In the genomic region with DNA sequence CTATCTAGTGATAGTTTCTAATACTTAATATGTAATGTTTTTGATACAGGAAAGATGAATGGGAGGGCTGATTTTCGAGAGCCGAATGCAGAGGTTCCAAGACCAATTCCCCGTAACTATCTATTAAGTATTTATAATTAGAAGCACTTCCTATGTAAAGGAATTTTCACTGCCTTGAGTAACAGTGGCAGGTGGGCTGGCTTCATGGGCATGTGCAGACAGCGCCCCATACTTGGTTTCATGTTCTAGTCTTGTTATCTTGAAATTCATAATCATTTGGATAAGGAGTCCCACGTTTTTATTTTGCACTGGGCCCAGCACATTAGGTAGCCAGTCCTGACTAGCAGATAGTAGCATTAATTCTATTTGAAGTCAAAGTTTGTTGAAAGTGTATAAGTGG, we compare ENCODE assay signal across 11 cellular contexts. TPM values are rescaled to one million over a fixed set of nuclear protein-coding genes. Genes with fewer than 3 reads are reported as not detected.
A peak's percentile ranks its signal among the peaks of the same experiment; 100 is the strongest.
DNase-seq lines count a peak whose midpoint lies in the region; ATAC-seq, FAIRE-seq and TF ChIP-seq lines count a peak whose summit lies in the region.
"Had no signal": no experiment of that assay in that cellular context is flagged by ENCODE, and none has a peak within 500 bp of the region (broad histone marks: within the 10 kb centered on the region; RNA-seq: fewer than 3 reads in every experiment).

No MANE protein-coding gene starts in this region.

- no peak overlapping the region for H2AFZ ChIP-seq in KMS-11 (ENCODE audit: low read depth)
- no peak overlapping the region for H2AFZ ChIP-seq in mammary epithelial cell (ENCODE audit: low read depth, low read length)

- H3K9ac ChIP-seq in KMS-11 (no peak overlapping the region), mammary epithelial cell (ENCODE audit: insufficient read depth, low read length) (peak overlapping the region; percentile 99)

- peaks cover 29 to 46% (median 38%) of the 10 kb centered on the region in 3 donors for H3K4me1 Mint-ChIP-seq in CD8-positive, alpha-beta memory T cell
- peaks cover 19 to 31% (median 29%) of the 10 kb centered on the region in 3 donors for H3K4me1 Mint-ChIP-seq in naive B cell

- in situ Hi-C loops in mammary epithelial cell (cut with MboI; ENCODE audit: low sequenced_read_pairs in 2 of 2), result loop anchor here in 1 of 2 donors (25.0 kb wide), 1 partner anchor 245 kb away; no protein-coding TSS in a partner anchor

- DNase-seq in CD8-positive, alpha-beta memory T cell, result no peak
- peak; percentile 3 for DNase-seq in mammary epithelial cell
- no peak for DNase-seq in naive B cell
- no peak for DNase-seq in GM12892 (ENCODE audit: insufficient read length)
- no peak for DNase-seq in adrenal gland
- no peak for DNase-seq in ecto neural progenitor cell (ENCODE audit: low spot score)
- DNase-seq: GOT3, Kasumi-1 had no signal

- peaks cover 0 to 4% (median 0%) of the 10 kb centered on the region in 5 donors for H3K9me3 Mint-ChIP-seq in CD8-positive, alpha-beta memory T cell
- H3K9me3 Mint-ChIP-seq in naive B cell, result peaks cover 0 to 6% (median 0%) of the 10 kb centered on the region in 7 donors

- H3K9me3 ChIP-seq in CD8-positive, alpha-beta memory T cell (ENCODE audit: low read length), result no peaks in the 10 kb centered on the region
- H3K9me3 ChIP-seq in mammary epithelial cell (replicated peaks; ENCODE audit: insufficient read depth, low read length) (no peaks in the 10 kb centered on the region), adrenal gland (replicated peaks in 1 of 3) (no peaks in the 10 kb centered on the region)

- H3K4me3 Mint-ChIP-seq in CD8-positive, alpha-beta memory T cell, result peak overlapping the region in 5 of 7 donors; percentile 18 to 100 (median 99)
- peak overlapping the region; percentile 33 to 100 (median 98) for H3K4me3 Mint-ChIP-seq in naive B cell

- H3K27ac Mint-ChIP-seq in CD8-positive, alpha-beta memory T cell, result peak overlapping the region in 6 of 8 donors; percentile 36 to 100 (median 49)
- H3K27ac Mint-ChIP-seq in naive B cell, result peak overlapping the region in 2 of 6 donors; percentile 100

- TF ChIP-seq POLR2A in GM12892 (IDR thresholded peaks at IDR 0.05; ENCODE audit: low read depth, low read length), result no peak
- no peak for TF ChIP-seq POLR2A in adrenal gland (IDR thresholded peaks at IDR 0.05)

- H3K4me1 ChIP-seq in CD8-positive, alpha-beta memory T cell (ENCODE audit: insufficient read depth, low read length), result peaks cover 19% of the 10 kb centered on the region
- H3K4me1 ChIP-seq in KMS-11 (ENCODE audit: low read depth, poor library complexity, severe bottlenecking), result peaks cover 23% of the 10 kb centered on the region
- H3K4me1 ChIP-seq in mammary epithelial cell (ENCODE audit: insufficient read depth, low read length), result peaks cover 9% of the 10 kb centered on the region
- peaks cover 7 to 16% of the 10 kb centered on the region in 2 donors for H3K4me1 ChIP-seq in adrenal gland (replicated peaks in 1 of 2)

- peaks cover 3 to 6% of the 10 kb centered on the region in 2 donors for H3K27me3 Mint-ChIP-seq in CD8-positive, alpha-beta memory T cell
- H3K27me3 Mint-ChIP-seq in naive B cell, result no peaks in the 10 kb centered on the region

- TF ChIP-seq CTCF in KMS-11 (conservative IDR thresholded peaks at IDR 0.05; ENCODE audit: low read depth, low read length) (no peak), mammary epithelial cell (conservative IDR thresholded peaks at IDR 0.05 in 1 of 2, IDR thresholded peaks at IDR 0.05 in 1 of 2; ENCODE audit: extremely low read depth in 1 of 2, insufficient read depth in 1 of 2, low read depth in 1 of 2, low read length in 2 of 2) (no peak), adrenal gland (IDR thresholded peaks at IDR 0.05) (no peak)

- H3K27ac ChIP-seq in CD8-positive, alpha-beta memory T cell (ENCODE audit: low read depth, low read length), result no peak overlapping the region
- H3K27ac ChIP-seq in KMS-11, result no peak overlapping the region
- peak overlapping the region; percentile 94 for H3K27ac ChIP-seq in mammary epithelial cell (ENCODE audit: insufficient read depth, low read depth, low read length)
- no peak overlapping the region for H3K27ac ChIP-seq in adrenal gland

- CTCF ChIA-PET in CD8-positive, alpha-beta memory T cell (lab: Charles Lee), result no interaction called here
- CTCF ChIA-PET in mammary epithelial cell (lab: Charles Lee; ENCODE audit: low non-redundant PET), result no interaction called here

- H3K27me3 ChIP-seq in CD8-positive, alpha-beta memory T cell (ENCODE audit: insufficient read depth, low read length, poor library complexity, severe bottlenecking), result no peaks in the 10 kb centered on the region
- H3K27me3 ChIP-seq in KMS-11 (ENCODE audit: insufficient read depth, low read depth) (no peaks in the 10 kb centered on the region), mammary epithelial cell (ENCODE audit: insufficient read depth, low read length) (no peaks in the 10 kb centered on the region), adrenal gland (no peaks in the 10 kb centered on the region)

- POLR2A ChIA-PET in CD8-positive, alpha-beta memory T cell (lab: Charles Lee), result no interaction called here

- no peak overlapping the region for H3K4me3 ChIP-seq in CD8-positive, alpha-beta memory T cell (ENCODE audit: low read length)
- H3K4me3 ChIP-seq in KMS-11 (IDR thresholded peaks at IDR 0.05; ENCODE audit: insufficient read depth, low read depth, low read length) (no peak overlapping the region), mammary epithelial cell (replicated peaks in 1 of 3; ENCODE audit: insufficient read depth in 1 of 3, low read depth in 2 of 3, low read length in 3 of 3) (peak overlapping the region; percentile 50 to 98 (median 98)), adrenal gland (peak overlapping the region in 1 of 4 donors; percentile 80)
- H3K4me3 ChIP-seq: lung had no signal

- peaks cover 11 to 48% (median 11%) of the 10 kb centered on the region in 3 donors for H3K36me3 Mint-ChIP-seq in CD8-positive, alpha-beta memory T cell
- H3K36me3 Mint-ChIP-seq in naive B cell, result peaks cover 10 to 14% of the 10 kb centered on the region in 2 donors

- H4K20me1 ChIP-seq in KMS-11 (ENCODE audit: insufficient read depth), result no peaks in the 10 kb centered on the region
- no peaks in the 10 kb centered on the region for H4K20me1 ChIP-seq in mammary epithelial cell (ENCODE audit: insufficient read depth, low read length)

- intact Hi-C loops in mammary epithelial cell (cut with micrococcal nuclease), result loop anchor here (5.0 kb wide), 2 partner anchors 75 to 135 kb away; partner anchors contain the start of gene OCIAD2
- intact Hi-C loops in adrenal gland (cut with DNase I), result loop anchor here in 1 of 2 donors (10.0 kb wide), 3 partner anchors 48 to 248 kb away; partner anchors contain the start of genes FRYL and OCIAD2

- dilution Hi-C loops in mammary epithelial cell (cut with HindIII; ENCODE audit: low sequenced_read_pairs), result no loop called here

- WGBS in mammary epithelial cell (ENCODE audit: low coverage, missing lambda C conversion rate), result 62% methylated on average over 5 of the region's 5 CpGs
- WGBS in adrenal gland, 4 donors, result 86 to 88% (median 87%) methylated on average over 5 of the region's 5 CpGs

- no peak for ATAC-seq in naive B cell (ENCODE audit: low read depth in 2 of 2)
- no peak for ATAC-seq in esophagus mucosa

- no peak for FAIRE-seq in GM12892 (lab: Jason Lieb, UNC)

- H3K36me3 ChIP-seq in CD8-positive, alpha-beta memory T cell (ENCODE audit: insufficient read depth, low read length), result peaks cover 20% of the 10 kb centered on the region
- H3K36me3 ChIP-seq in KMS-11 (ENCODE audit: insufficient read depth), result no peaks in the 10 kb centered on the region
- H3K36me3 ChIP-seq in mammary epithelial cell (ENCODE audit: insufficient read depth, low read length), result peaks cover 20% of the 10 kb centered on the region
- peaks cover 0 to 19% of the 10 kb centered on the region in 2 donors for H3K36me3 ChIP-seq in adrenal gland (replicated peaks in 1 of 2)

- BruUV-seq in mammary epithelial cell (replicated peaks; lab: Mats Ljungman, UMichigan), result no TSS peak

- H3K4me2 ChIP-seq in KMS-11, result peak overlapping the region; percentile 66
- peak overlapping the region; percentile 86 for H3K4me2 ChIP-seq in mammary epithelial cell (ENCODE audit: insufficient read depth, low read depth, low read length)

- H3K79me2 ChIP-seq in KMS-11 (ENCODE audit: insufficient read depth, low read depth) (peaks cover 34% of the 10 kb centered on the region), mammary epithelial cell (ENCODE audit: insufficient read depth, low read length) (peaks cover 56% of the 10 kb centered on the region)

RNA-seq across cellular contexts. Expression of gene OCIAD1, which starts 1.7 kb away (rescaled TPM):
- 100 to 1,000 TPM; 114 to 115 TPM for total RNA-seq in CD8-positive, alpha-beta memory T cell
- 151 TPM for polyA plus RNA-seq in CD8-positive, alpha-beta memory T cell
- 100 to 1,000 TPM in 1 of 2 donors, 10 to 100 TPM in 1; 85.5 to 125 TPM for total RNA-seq in mammary epithelial cell
- polyA plus RNA-seq in mammary epithelial cell, result 102 TPM
- 55.2 TPM for polyA minus RNA-seq in mammary epithelial cell
- polyA plus RNA-seq in naive B cell (ENCODE audit: low read depth in 6 of 6), result 100 to 1,000 TPM; 190 to 222 (median 202) TPM
- polyA plus RNA-seq in GM12892 (2012; ENCODE audit: missing spikeins), result 121 TPM
- 100 to 1,000 TPM; 119 to 200 (median 171) TPM for total RNA-seq in adrenal gland
- polyA plus RNA-seq in adrenal gland, result 100 to 1,000 TPM in 2 of 3 donors, 10 to 100 TPM in 1; 97.7 to 403 (median 148) TPM
- total RNA-seq in esophagus mucosa, result 93.1 TPM

RNA-seq across cellular contexts. Expression of gene FRYL, which starts 52.5 kb away (rescaled TPM):
- 10 to 100 TPM; 69.3 to 70.3 TPM for total RNA-seq in CD8-positive, alpha-beta memory T cell
- polyA plus RNA-seq in CD8-positive, alpha-beta memory T cell, result 34.9 TPM
- total RNA-seq in mammary epithelial cell (10 to 100 TPM; 74.7 to 75.7 TPM), adrenal gland (10 to 100 TPM; 26.0 to 64.4 (median 43.9) TPM), esophagus mucosa (31.8 TPM)
- polyA plus RNA-seq in mammary epithelial cell (21.1 TPM), naive B cell (ENCODE audit: low read depth in 6 of 6) (10 to 100 TPM; 24.4 to 49.5 (median 37.9) TPM), adrenal gland (10 to 100 TPM; 16.5 to 22.4 (median 20.1) TPM)
- polyA minus RNA-seq in mammary epithelial cell, result 188 TPM
- polyA plus RNA-seq in GM12892 (2012; ENCODE audit: missing spikeins), result 18.9 TPM

Comparison
In these comparisons a context has a peak if more than half of its experiments do, and no peak if none do; other contexts are left out.
1. H3K4me3 ChIP-seq: peak in mammary epithelial cell (3 of 3); none in CD8-positive, alpha-beta memory T cell (single experiment) and KMS-11 (single experiment).